Comparison of ENCODE assay signal across 15 cellular contexts in genomic region chr19:3520166-3521103, GRCh38. TPM values are rescaled to one million over a fixed set of nuclear protein-coding genes. Genes with fewer than 3 reads are reported as not detected.
DNase-seq lines count a peak whose midpoint lies in the region; ATAC-seq and TF ChIP-seq lines count a peak whose summit lies in the region.
"Had no signal": no experiment of that assay in that cellular context is flagged by ENCODE, and none has a peak within 500 bp of the region (broad histone marks: within the 10 kb centered on the region; RNA-seq: fewer than 3 reads in every experiment).

No MANE protein-coding gene starts in this region.

- peaks cover 15% of the 10 kb centered on the region for H3K4me1 ChIP-seq in psoas muscle

- peak overlapping the region; percentile 12 for H3K27ac Mint-ChIP-seq in activated T-cell treated with anti-CD3 and anti-CD28 coated beads, Interleukin-2, amount 50 U/mL, for 24 hours
- H3K27ac Mint-ChIP-seq in brain (peak overlapping the region in 3 of 5 experiments; percentile 7 to 36 (median 33)), CD14-positive monocyte (peak overlapping the region in 2 of 7 donors; percentile 15 to 61)

- H3K9me3 Mint-ChIP-seq in activated T-cell treated with anti-CD3 and anti-CD28 coated beads, Interleukin-2, amount 50 U/mL, for 24 hours: no peaks in the 10 kb centered on the region
- H3K9me3 Mint-ChIP-seq in activated T-cell treated with anti-CD3 and anti-CD28 coated beads, Interleukin-2, amount 50 U/mL, for 4 hours: no peaks in the 10 kb centered on the region
- H3K9me3 Mint-ChIP-seq in brain: no peaks in the 10 kb centered on the region
- peaks cover 0 to 2% (median 0%) of the 10 kb centered on the region in 7 donors for H3K9me3 Mint-ChIP-seq in CD14-positive monocyte

- H3K4me1 Mint-ChIP-seq in activated T-cell treated with anti-CD3 and anti-CD28 coated beads, Interleukin-2, amount 50 U/mL, for 24 hours (ENCODE audit: low read depth): peaks cover 26% of the 10 kb centered on the region
- peaks cover 28% of the 10 kb centered on the region for H3K4me1 Mint-ChIP-seq in activated T-cell treated with anti-CD3 and anti-CD28 coated beads, Interleukin-2, amount 50 U/mL, for 4 hours (ENCODE audit: low read depth)
- H3K4me1 Mint-ChIP-seq in brain (peaks cover 17% of the 10 kb centered on the region), CD14-positive monocyte (no peaks in the 10 kb centered on the region)

- no peak overlapping the region for H3K4me3 Mint-ChIP-seq in activated T-cell treated with anti-CD3 and anti-CD28 coated beads, Interleukin-2, amount 50 U/mL, for 24 hours
- no peak overlapping the region for H3K4me3 Mint-ChIP-seq in activated T-cell treated with anti-CD3 and anti-CD28 coated beads, Interleukin-2, amount 50 U/mL, for 4 hours
- no peak overlapping the region for H3K4me3 Mint-ChIP-seq in brain
- no peak overlapping the region for H3K4me3 Mint-ChIP-seq in CD14-positive monocyte

- DNase-seq in activated T-cell treated with anti-CD3 and anti-CD28 coated beads, Interleukin-2, amount 50 U/mL, for 24 hours: no peak
- no peak for DNase-seq in activated T-cell treated with anti-CD3 and anti-CD28 coated beads, Interleukin-2, amount 50 U/mL, for 4 hours
- no peak for DNase-seq in left colon
- no peak for DNase-seq in NCI-H526 treated with DMSO at 0.1 percent for 48 hours (lab: John Stamatoyannopoulos, UW)
- no peak for DNase-seq in psoas muscle
- DNase-seq in CD14-positive monocyte (ENCODE audit: low spot score): no peak
- DNase-seq: activated T-cell treated with anti-CD3 and anti-CD28 coated beads, Interleukin-2, amount 50 U/mL, for 1 hour; DMS53; NCI-H2171 had no signal

- TF ChIP-seq CTCF in brain (conservative IDR thresholded peaks at IDR 0.05) (no peak), psoas muscle (IDR thresholded peaks at IDR 0.05) (no peak), CD14-positive monocyte (IDR thresholded peaks at IDR 0.05) (no peak)

- no peak overlapping the region for H3K4me3 ChIP-seq in psoas muscle
- H3K4me3 ChIP-seq: A549, thoracic aorta had no signal

- H3K36me3 ChIP-seq in psoas muscle (ENCODE audit: insufficient read depth in 1 of 2, low read depth in 1 of 2): peaks cover 0 to 28% of the 10 kb centered on the region in 2 donors

- no peak for ATAC-seq in activated T-cell treated with anti-CD3 and anti-CD28 coated beads, Interleukin-2, amount 50 U/mL, for 4 hours
- peak; percentile 69 for ATAC-seq in left colon
- no peak for ATAC-seq in GM18867 (IDR thresholded peaks at IDR 0.05; ENCODE audit: unreplicated experiment)
- ATAC-seq in psoas muscle: no peak

- H3K9me3 ChIP-seq in psoas muscle: no peaks in the 10 kb centered on the region
- H3K9me3 ChIP-seq: A549, thoracic aorta had no signal

- H3K36me3 Mint-ChIP-seq in activated T-cell treated with anti-CD3 and anti-CD28 coated beads, Interleukin-2, amount 50 U/mL, for 24 hours (ENCODE audit: low read depth): peaks cover 36% of the 10 kb centered on the region
- peaks cover 9% of the 10 kb centered on the region for H3K36me3 Mint-ChIP-seq in activated T-cell treated with anti-CD3 and anti-CD28 coated beads, Interleukin-2, amount 50 U/mL, for 4 hours (ENCODE audit: insufficient read depth)
- H3K36me3 Mint-ChIP-seq in brain: peaks cover 26% of the 10 kb centered on the region
- peaks cover 31 to 69% of the 10 kb centered on the region in 2 donors for H3K36me3 Mint-ChIP-seq in CD14-positive monocyte

- H3K27me3 Mint-ChIP-seq in activated T-cell treated with anti-CD3 and anti-CD28 coated beads, Interleukin-2, amount 50 U/mL, for 24 hours: no peaks in the 10 kb centered on the region
- H3K27me3 Mint-ChIP-seq in activated T-cell treated with anti-CD3 and anti-CD28 coated beads, Interleukin-2, amount 50 U/mL, for 4 hours (ENCODE audit: low read depth): no peaks in the 10 kb centered on the region
- H3K27me3 Mint-ChIP-seq in brain: no peaks in the 10 kb centered on the region
- H3K27me3 Mint-ChIP-seq in CD14-positive monocyte (ENCODE audit: low read depth in 3 of 3): no peaks in the 10 kb centered on the region

- no peaks in the 10 kb centered on the region for H3K27me3 ChIP-seq in psoas muscle (ENCODE audit: insufficient read depth in 3 of 3, low read length in 2 of 3)

- no peak overlapping the region for H3K27ac ChIP-seq in psoas muscle
- H3K27ac ChIP-seq: A549, KMS-11, thoracic aorta had no signal

- intact Hi-C loops in left colon (cut with DNase I, micrococcal nuclease): no loop called here
- intact Hi-C loops in psoas muscle (cut with DNase I): no loop called here
- intact Hi-C loops in CD14-positive monocyte (cut with micrococcal nuclease): no loop called here

- WGBS in psoas muscle, 3 donors: 88 to 93% (median 90%) methylated on average over 35 to 37 of the region's 37 CpGs

RNA-seq across cellular contexts. Expression of gene FZR1, which starts 14.3 kb away (rescaled TPM):
- 10 to 100 TPM; 30.4 to 38.1 (median 33.2) TPM for total RNA-seq in activated T-cell treated with anti-CD3 and anti-CD28 coated beads, Interleukin-2, amount 50 U/mL, for 4 hours
- polyA plus RNA-seq in brain (ENCODE audit: insufficient read depth, low read depth, low replicate concordance) (85.0 TPM), psoas muscle (10 to 100 TPM; 12.8 to 20.3 (median 13.7) TPM), CD14-positive monocyte (1 to 10 TPM; 7.7 to 9.4 TPM)
- total RNA-seq in left colon (10 to 100 TPM; 39.7 to 47.2 TPM), psoas muscle (10 to 100 TPM; 24.3 to 25.8 (median 25.1) TPM)

RNA-seq across cellular contexts. Expression of gene TEKTIP1, which starts 18.5 kb away (rescaled TPM):
- 1 to 10 TPM in 2 of 3 donors, not detected in 1; 1.0 to 1.1 TPM for total RNA-seq in activated T-cell treated with anti-CD3 and anti-CD28 coated beads, Interleukin-2, amount 50 U/mL, for 4 hours
- 1.9 TPM for polyA plus RNA-seq in brain (ENCODE audit: insufficient read depth, low read depth, low replicate concordance)
- total RNA-seq in left colon: 1 to 10 TPM; 2.2 to 3.5 TPM
- total RNA-seq in psoas muscle: 1 to 10 TPM in 1 of 4 donors, under 1 TPM in 1, not detected in 2; 0.44 to 1.0 TPM
- not detected for polyA plus RNA-seq in psoas muscle
- polyA plus RNA-seq in CD14-positive monocyte: not detected
- total RNA-seq: thoracic aorta had no signal
- polyA plus RNA-seq: A549 had no signal

RNA-seq across cellular contexts. Expression of gene DOHH, which starts 20.0 kb away (rescaled TPM):
- total RNA-seq in activated T-cell treated with anti-CD3 and anti-CD28 coated beads, Interleukin-2, amount 50 U/mL, for 4 hours: 10 to 100 TPM; 39.2 to 49.9 (median 42.9) TPM
- polyA plus RNA-seq in brain (ENCODE audit: insufficient read depth, low read depth, low replicate concordance): 30.0 TPM
- total RNA-seq in left colon: 10 to 100 TPM in 1 of 2 donors, 1 to 10 TPM in 1; 8.8 to 13.6 TPM
- total RNA-seq in psoas muscle: 10 to 100 TPM; 11.5 to 21.8 (median 17.1) TPM
- 10 to 100 TPM; 22.3 to 54.3 (median 45.3) TPM for polyA plus RNA-seq in psoas muscle
- 1 to 10 TPM; 3.7 to 4.1 TPM for polyA plus RNA-seq in CD14-positive monocyte

RNA-seq across cellular contexts. Expression of gene MFSD12, which starts 37.0 kb away (rescaled TPM):
- 100 to 1,000 TPM in 2 of 3 donors, 10 to 100 TPM in 1; 94.6 to 148 (median 128) TPM for total RNA-seq in activated T-cell treated with anti-CD3 and anti-CD28 coated beads, Interleukin-2, amount 50 U/mL, for 4 hours
- polyA plus RNA-seq in brain (ENCODE audit: insufficient read depth, low read depth, low replicate concordance): 66.2 TPM
- total RNA-seq in left colon: 10 to 100 TPM; 31.0 to 41.1 TPM
- 10 to 100 TPM; 16.3 to 25.2 (median 21.5) TPM for total RNA-seq in psoas muscle
- 10 to 100 TPM; 25.6 to 46.6 (median 33.8) TPM for polyA plus RNA-seq in psoas muscle
- 10 to 100 TPM; 47.9 to 55.5 TPM for polyA plus RNA-seq in CD14-positive monocyte

RNA-seq across cellular contexts. Expression of gene SMIM44, which starts 37.2 kb away (rescaled TPM):
- not detected for total RNA-seq in activated T-cell treated with anti-CD3 and anti-CD28 coated beads, Interleukin-2, amount 50 U/mL, for 4 hours
- not detected for polyA plus RNA-seq in brain (ENCODE audit: insufficient read depth, low read depth, low replicate concordance)
- total RNA-seq in left colon: 1 to 10 TPM; 6.0 to 6.1 TPM
- total RNA-seq in psoas muscle: not detected
- polyA plus RNA-seq in psoas muscle: not detected
- not detected for polyA plus RNA-seq in CD14-positive monocyte
- total RNA-seq: mononuclear cell, thoracic aorta had no signal
- polyA plus RNA-seq: A549 had no signal
